ENCODE assay signal across 1 cellular context in genomic region chr7:82506702-82507101, GRCh38.
TF ChIP-seq lines count a peak whose summit lies in the region.

No MANE protein-coding gene starts in this region.

TF ChIP-seq in SK-N-SH treated with all-trans-retinoic acid at 6 μM for 48 hours, 23 proteins besides CTCF, POLR2A, EP300 and RAD21 (continued from another document):
- TF ChIP-seq GLIS3 (CRISPR knock-in tag; IDR thresholded peaks at IDR 0.05) = no peak
- TF ChIP-seq ZNF8 (CRISPR knock-in tag; IDR thresholded peaks at IDR 0.05) = no peak
- TF ChIP-seq ZC3H10 (CRISPR knock-in tag; IDR thresholded peaks at IDR 0.05) = no peak
- TF ChIP-seq TOX (CRISPR knock-in tag; IDR thresholded peaks at IDR 0.05; ENCODE audit: borderline replicate concordance) = no peak
- TF ChIP-seq BACH2 (CRISPR knock-in tag; IDR thresholded peaks at IDR 0.05; ENCODE audit: borderline replicate concordance) = no peak
- TF ChIP-seq ISL1 (CRISPR knock-in tag; IDR thresholded peaks at IDR 0.05) = no peak
- no peak for TF ChIP-seq ZFP30 (CRISPR knock-in tag; IDR thresholded peaks at IDR 0.05)
- no peak for TF ChIP-seq PPARA (CRISPR knock-in tag; IDR thresholded peaks at IDR 0.05; ENCODE audit: borderline replicate concordance)
- no peak for TF ChIP-seq CSDC2 (CRISPR knock-in tag; IDR thresholded peaks at IDR 0.05)
